8 cellular contexts compared by ENCODE assay signal in the genomic region with DNA sequence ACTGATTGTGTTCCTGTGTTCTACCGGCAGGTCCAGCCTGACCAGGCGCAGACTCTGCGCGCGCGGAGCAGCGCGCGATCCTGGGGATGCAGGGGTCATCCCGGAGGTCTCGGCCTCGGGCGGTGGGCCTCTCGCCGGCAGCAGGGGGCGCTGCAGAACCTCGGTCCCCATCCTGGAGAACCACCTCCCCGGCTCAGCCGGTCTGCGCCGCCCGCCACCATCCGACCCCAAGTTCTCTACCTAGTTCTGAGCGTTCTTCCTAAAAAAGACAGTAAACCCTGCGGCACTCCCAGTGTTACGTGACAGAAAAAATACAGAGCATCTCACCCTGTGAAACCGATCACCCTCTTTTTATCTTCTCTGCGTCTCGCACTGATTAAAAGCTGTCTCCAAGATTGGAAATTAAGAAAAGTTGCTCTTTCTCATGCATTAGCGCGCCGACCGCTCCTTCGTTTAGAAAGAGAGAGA. TPM values are rescaled to one million over a fixed set of nuclear protein-coding genes. Genes with fewer than 3 reads are reported as not detected.
DNase-seq lines count a peak whose midpoint lies in the region; TF ChIP-seq lines count a peak whose summit lies in the region.

No MANE protein-coding gene starts in this region.

- TF ChIP-seq CTCF in Calu3 (IDR thresholded peaks at IDR 0.05; ENCODE audit: unreplicated experiment) (peak; percentile 62), GM20000 (IDR thresholded peaks at IDR 0.05; ENCODE audit: extremely low read depth, missing control alignments) (peak; percentile 79), ascending aorta (IDR thresholded peaks at IDR 0.05) (peak; percentile 38 to 75 (median 70)), sigmoid colon (IDR thresholded peaks at IDR 0.05) (peak in 3 of 4 experiments; percentile 23 to 67 (median 47))

- H3K9me3 ChIP-seq in ascending aorta (no peaks in the 10 kb centered on the region), sigmoid colon (no peaks in the 10 kb centered on the region)

- H3K4me3 Mint-ChIP-seq in Calu3 (ENCODE audit: low read depth, unreplicated experiment): peak overlapping the region; percentile 70

- H3K27ac ChIP-seq in ascending aorta (no peak overlapping the region), sigmoid colon (no peak overlapping the region)

- intact Hi-C loops in Calu3 (cut with micrococcal nuclease; ENCODE audit: unreplicated experiment): no loop called here
- intact Hi-C loops in ascending aorta (cut with DNase I): loop anchor here (2.0 kb wide), 1 partner anchor 201 kb away; no protein-coding TSS in a partner anchor
- intact Hi-C loops in sigmoid colon (cut with DNase I): loop anchor here (5.0 kb wide), 1 partner anchor 202 kb away; a partner anchor contains a TSS

- H3K36me3 Mint-ChIP-seq in Calu3 (ENCODE audit: insufficient read depth, unreplicated experiment): peaks cover 10% of the 10 kb centered on the region

- H3K27me3 ChIP-seq in ascending aorta (no peaks in the 10 kb centered on the region), sigmoid colon (peaks cover 0 to 44% (median 5%) of the 10 kb centered on the region in 3 donors)

- peaks cover 73% of the 10 kb centered on the region for H3K27me3 Mint-ChIP-seq in Calu3 (ENCODE audit: unreplicated experiment)

- H3K4me1 Mint-ChIP-seq in Calu3 (ENCODE audit: low read depth, unreplicated experiment): no peaks in the 10 kb centered on the region

- TF ChIP-seq EP300 in sigmoid colon (IDR thresholded peaks at IDR 0.05): no peak

- 1% methylated on average over 34 of the region's 34 CpGs for WGBS in sigmoid colon, 2 donors

- no peak for TF ChIP-seq POLR2A in sigmoid colon (IDR thresholded peaks at IDR 0.05)

- H3K4me1 ChIP-seq in ascending aorta (no peaks in the 10 kb centered on the region), sigmoid colon (peaks cover 0 to 25% (median 19%) of the 10 kb centered on the region in 4 donors)

- no peaks in the 10 kb centered on the region for H3K36me3 ChIP-seq in ascending aorta
- no peaks in the 10 kb centered on the region for H3K36me3 ChIP-seq in sigmoid colon

- no peak overlapping the region for H3K27ac Mint-ChIP-seq in Calu3 (ENCODE audit: unreplicated experiment)

- H3K9me3 Mint-ChIP-seq in Calu3 (ENCODE audit: low read depth, unreplicated experiment): no peaks in the 10 kb centered on the region

- CTCF ChIA-PET in Calu3 (lab: Charles Lee): no interaction called here

- BruUV-seq in Calu3 (replicated peaks; lab: Mats Ljungman, UMichigan): no TSS peak

- peak; percentile 65 for DNase-seq in Calu3
- peak; percentile 90 for DNase-seq in GM20000 (ENCODE audit: low spot score)
- DNase-seq in HS-27A (ENCODE audit: low read depth): peak; percentile 15
- peak; percentile 64 to 80 (median 76) for DNase-seq in T-helper 2 cell
- peak in 1 of 2 donors; percentile 75 for DNase-seq in ascending aorta (ENCODE audit: low spot score in 2 of 2)
- DNase-seq in iPS DF 4.7 (ENCODE audit: extremely low read depth, low spot score): peak; percentile 30
- peak; percentile 77 for DNase-seq in sigmoid colon
- DNase-seq in NCI-H187 (lab: John Stamatoyannopoulos, UW): no peak

- H3K4me3 ChIP-seq in ascending aorta: peak overlapping the region; percentile 66 to 83
- H3K4me3 ChIP-seq in sigmoid colon: peak overlapping the region; percentile 46 to 67 (median 56)

RNA-seq across cellular contexts. Expression of a gene that starts 1.6 kb away (rescaled TPM):
- total RNA-seq in Calu3 (2022) (not detected in 2 replicates), ascending aorta (1.1 TPM), sigmoid colon (1 to 10 TPM in 1 of 4 donors, under 1 TPM in 3; 0.33 to 1.1 (median 0.59) TPM)
- polyA plus RNA-seq in sigmoid colon: under 1 TPM in 1 of 3 donors, not detected in 2; 0.12 TPM

Comparison
In these comparisons a context has a peak if more than half of its experiments do, and no peak if none do; other contexts are left out.
1. DNase-seq: peak in Calu3 (single experiment), GM20000 (single experiment), HS-27A (single experiment), T-helper 2 cell (5 of 5), iPS DF 4.7 (single experiment) and sigmoid colon (single experiment); none in NCI-H187 (0 of 2).
2. Peak in every context shown above with its lines, with median percentiles within 50 percentile points of each other: CTCF ChIP-seq.